8 cellular contexts compared by ENCODE assay signal in genomic region chr19:14149509-14149994, GRCh38. TPM values are rescaled to one million over a fixed set of nuclear protein-coding genes. Genes with fewer than 3 reads are reported as not detected.
DNase-seq lines count a peak whose midpoint lies in the region; ATAC-seq and TF ChIP-seq lines count a peak whose summit lies in the region.

No MANE protein-coding gene starts in this region.

- TF ChIP-seq CTCF in neutrophil (IDR thresholded peaks at IDR 0.05) (no peak), mesothelial cell of epicardium (IDR thresholded peaks at IDR 0.05; ENCODE audit: unreplicated experiment) (no peak)

- no peaks in the 10 kb centered on the region for H3K36me3 Mint-ChIP-seq in activated CD8-positive, alpha-beta memory T cell treated with anti-CD3 and anti-CD28 coated beads, Interleukin-2, amount 10 ng/mL, durations not matched to agents 7 days and 5 days
- peaks cover 13% of the 10 kb centered on the region for H3K36me3 Mint-ChIP-seq in mesothelial cell of epicardium

- peaks cover 0 to 18% of the 10 kb centered on the region in 2 donors for H3K4me1 ChIP-seq in esophagus (ENCODE audit: control insufficient read depth in 2 of 2, insufficient read depth in 2 of 2, low read length in 1 of 2)
- H3K4me1 ChIP-seq in neutrophil (ENCODE audit: control insufficient read depth in 1 of 2, insufficient read depth in 1 of 2, low read depth in 1 of 2, low read length in 1 of 2) = peaks cover 16 to 23% of the 10 kb centered on the region in 2 experiments
- H3K4me1 ChIP-seq in aorta (ENCODE audit: control insufficient read depth in 1 of 2, insufficient read depth in 2 of 2, low read length in 2 of 2) = no peaks in the 10 kb centered on the region

- H3K27ac ChIP-seq in esophagus (ENCODE audit: low read depth in 2 of 2, low read length in 1 of 2) = peak overlapping the region; percentile 80 to 83
- peak overlapping the region; percentile 0 for H3K27ac ChIP-seq in neutrophil
- H3K27ac ChIP-seq in aorta (ENCODE audit: low read depth in 1 of 2, low read length in 2 of 2) = peak overlapping the region in 1 of 2 donors; percentile 21

- H3K4me3 ChIP-seq in esophagus (ENCODE audit: low read depth in 1 of 2, low read length in 2 of 2) (no peak overlapping the region), neutrophil (ENCODE audit: low read depth in 1 of 2, low read length in 1 of 2) (peak overlapping the region; percentile 8 to 15), aorta (ENCODE audit: low read length in 2 of 2) (no peak overlapping the region)

- peaks cover 0 to 6% of the 10 kb centered on the region in 2 donors for H3K36me3 ChIP-seq in esophagus (ENCODE audit: control insufficient read depth in 2 of 2, insufficient read depth in 2 of 2, low read length in 1 of 2)
- H3K36me3 ChIP-seq in neutrophil = no peaks in the 10 kb centered on the region
- no peaks in the 10 kb centered on the region for H3K36me3 ChIP-seq in aorta (ENCODE audit: control insufficient read depth in 1 of 2, insufficient read depth in 2 of 2, low read length in 1 of 2)

- H3K9me3 Mint-ChIP-seq in activated CD8-positive, alpha-beta memory T cell treated with anti-CD3 and anti-CD28 coated beads, Interleukin-2, amount 10 ng/mL, durations not matched to agents 7 days and 5 days (ENCODE audit: low read depth) = no peaks in the 10 kb centered on the region
- no peaks in the 10 kb centered on the region for H3K9me3 Mint-ChIP-seq in mesothelial cell of epicardium

- 4 to 25% methylated on average over 20 to 21 of the region's 21 CpGs for WGBS in esophagus, 2 donors
- WGBS in aorta, 2 donors = 6 to 19% methylated on average over 20 to 21 of the region's 21 CpGs

- CTCF ChIA-PET in activated CD8-positive, alpha-beta memory T cell treated with anti-CD3 and anti-CD28 coated beads, Interleukin-2, amount 10 ng/mL, durations not matched to agents 7 days and 5 days (lab: Charles Lee) = interaction anchor here (1.3 to 2.8 kb wide), 3 partner anchors 12 to 358 kb away, joined by 3 to 22 read pairs (median 6); partner anchors contain the start of gene ASF1B

- peaks cover 19% of the 10 kb centered on the region for H3K4me1 Mint-ChIP-seq in activated CD8-positive, alpha-beta memory T cell treated with anti-CD3 and anti-CD28 coated beads, Interleukin-2, amount 10 ng/mL, durations not matched to agents 7 days and 5 days
- H3K4me1 Mint-ChIP-seq in mesothelial cell of epicardium = peaks cover 20% of the 10 kb centered on the region

- intact Hi-C loops in aorta (cut with DNase I) = loop anchor here (2.0 to 10.0 kb wide), 3 partner anchors 135 to 323 kb away; no protein-coding TSS in a partner anchor

- peak overlapping the region; percentile 85 for H3K27ac Mint-ChIP-seq in activated CD8-positive, alpha-beta memory T cell treated with anti-CD3 and anti-CD28 coated beads, Interleukin-2, amount 10 ng/mL, durations not matched to agents 7 days and 5 days
- no peak overlapping the region for H3K27ac Mint-ChIP-seq in mesothelial cell of epicardium

- no peaks in the 10 kb centered on the region for H3K27me3 Mint-ChIP-seq in activated CD8-positive, alpha-beta memory T cell treated with anti-CD3 and anti-CD28 coated beads, Interleukin-2, amount 10 ng/mL, durations not matched to agents 7 days and 5 days
- H3K27me3 Mint-ChIP-seq in mesothelial cell of epicardium (ENCODE audit: low read depth) = no peaks in the 10 kb centered on the region

- H3K27me3 ChIP-seq in esophagus (ENCODE audit: control insufficient read depth in 1 of 2, insufficient read depth in 2 of 2, low read length in 2 of 2) (no peaks in the 10 kb centered on the region), neutrophil (no peaks in the 10 kb centered on the region), aorta (ENCODE audit: control insufficient read depth in 1 of 2, insufficient read depth in 2 of 2, low read length in 1 of 2) (no peaks in the 10 kb centered on the region)

- peak; percentile 89 for ATAC-seq in activated CD8-positive, alpha-beta memory T cell treated with anti-CD3 and anti-CD28 coated beads, Interleukin-2, amount 10 ng/mL, durations not matched to agents 7 days and 5 days
- peak; percentile 76 for ATAC-seq in aorta (ENCODE audit: low FRiP score)

- H3K4me3 Mint-ChIP-seq in activated CD8-positive, alpha-beta memory T cell treated with anti-CD3 and anti-CD28 coated beads, Interleukin-2, amount 10 ng/mL, durations not matched to agents 7 days and 5 days = peak overlapping the region; percentile 69
- H3K4me3 Mint-ChIP-seq in mesothelial cell of epicardium = no peak overlapping the region

- no peaks in the 10 kb centered on the region for H3K9me3 ChIP-seq in esophagus (ENCODE audit: control insufficient read depth in 2 of 2, insufficient read depth in 1 of 2, low read depth in 1 of 2, low read length in 1 of 2)
- no peaks in the 10 kb centered on the region for H3K9me3 ChIP-seq in neutrophil
- no peaks in the 10 kb centered on the region for H3K9me3 ChIP-seq in aorta (ENCODE audit: control insufficient read depth, low read length)

- peak; percentile 75 for DNase-seq in GM03348 (ENCODE audit: low spot score)
- DNase-seq in activated CD8-positive, alpha-beta memory T cell treated with anti-CD3 and anti-CD28 coated beads, Interleukin-2, amount 10 ng/mL, durations not matched to agents 7 days and 5 days = peak; percentile 69
- peak; percentile 89 to 90 for DNase-seq in aorta
- no peak for DNase-seq in NCI-H2227 treated with DMSO at 0.1 percent for 48 hours (lab: John Stamatoyannopoulos, UW)
- no peak for DNase-seq in mesothelial cell of epicardium (ENCODE audit: low spot score in 2 of 2, unreplicated experiment in 2 of 2)
- DNase-seq in GF-D8 (lab: John Stamatoyannopoulos, UW) = no peak

RNA-seq across cellular contexts. Expression of gene ASF1B, which starts 13.2 kb away (rescaled TPM):
- 100 to 1,000 TPM; 117 to 124 TPM for total RNA-seq in activated CD8-positive, alpha-beta memory T cell treated with anti-CD3 and anti-CD28 coated beads, Interleukin-2, amount 10 ng/mL, durations not matched to agents 7 days and 5 days
- polyA plus RNA-seq in esophagus (10 to 100 TPM in 1 of 2 donors, 1 to 10 TPM in 1; 9.1 to 14.6 TPM), aorta (1 to 10 TPM in 1 of 2 donors, under 1 TPM in 1; 0.49 to 1.3 TPM)
- total RNA-seq in aorta (1 to 10 TPM; 1.4 to 2.0 TPM), mesothelial cell of epicardium (6.3 to 8.9 TPM (median 8.4 TPM) in 3 replicates)

RNA-seq across cellular contexts. Expression of gene PRKACA, which starts 32.0 kb away (rescaled TPM):
- 10 to 100 TPM; 42.3 to 65.4 TPM for total RNA-seq in activated CD8-positive, alpha-beta memory T cell treated with anti-CD3 and anti-CD28 coated beads, Interleukin-2, amount 10 ng/mL, durations not matched to agents 7 days and 5 days
- 10 to 100 TPM; 31.2 to 32.2 TPM for polyA plus RNA-seq in esophagus
- total RNA-seq in aorta = 100 to 1,000 TPM; 123 to 125 TPM
- 10 to 100 TPM; 53.7 to 56.3 TPM for polyA plus RNA-seq in aorta
- total RNA-seq in mesothelial cell of epicardium = 80.9 to 87.7 TPM (median 82.9 TPM) in 3 replicates

RNA-seq across cellular contexts. Expression of gene ADGRL1, which starts 56.4 kb away (rescaled TPM):
- 1 to 10 TPM; 3.7 to 4.3 TPM for total RNA-seq in activated CD8-positive, alpha-beta memory T cell treated with anti-CD3 and anti-CD28 coated beads, Interleukin-2, amount 10 ng/mL, durations not matched to agents 7 days and 5 days
- polyA plus RNA-seq in esophagus (10 to 100 TPM in 1 of 2 donors, 1 to 10 TPM in 1; 4.7 to 11.1 TPM), aorta (1 to 10 TPM; 5.3 to 6.3 TPM)
- total RNA-seq in aorta (10 to 100 TPM; 11.0 to 26.3 TPM), mesothelial cell of epicardium (97.9 to 106 TPM (median 102 TPM) in 3 replicates)

RNA-seq across cellular contexts. Expression of gene SAMD1, which starts 59.0 kb away (rescaled TPM):
- 10 to 100 TPM; 60.4 to 81.9 TPM for total RNA-seq in activated CD8-positive, alpha-beta memory T cell treated with anti-CD3 and anti-CD28 coated beads, Interleukin-2, amount 10 ng/mL, durations not matched to agents 7 days and 5 days
- 10 to 100 TPM; 27.6 to 28.4 TPM for polyA plus RNA-seq in esophagus
- 10 to 100 TPM; 28.1 to 32.9 TPM for total RNA-seq in aorta
- polyA plus RNA-seq in aorta = 10 to 100 TPM; 27.4 to 28.4 TPM
- total RNA-seq in mesothelial cell of epicardium = 67.8 to 74.2 TPM (median 74.0 TPM) in 3 replicates

Comparison
In these comparisons a context has a peak if more than half of its experiments do, and no peak if none do; other contexts are left out.
1. DNase-seq: peak in GM03348 (single experiment), activated CD8-positive, alpha-beta memory T cell treated with anti-CD3 and anti-CD28 coated beads, Interleukin-2, amount 10 ng/mL, durations not matched to agents 7 days and 5 days (single experiment) and aorta (2 of 2); none in NCI-H2227 treated with DMSO at 0.1 percent for 48 hours (single experiment), mesothelial cell of epicardium (0 of 2) and GF-D8 (single experiment).
2. H3K4me3 ChIP-seq: peak in neutrophil (2 of 2); none in esophagus (0 of 2) and aorta (0 of 2).
3. RNA of gene ASF1B, which starts 13.2 kb away (total RNA-seq): 117 to 124 TPM in activated CD8-positive, alpha-beta memory T cell treated with anti-CD3 and anti-CD28 coated beads, Interleukin-2, amount 10 ng/mL, durations not matched to agents 7 days and 5 days; 6.3 to 8.9 TPM in mesothelial cell of epicardium and 1.4 to 2.0 TPM in aorta; every median in the first group is over 10 times any median in the second.